Comparison of ENCODE assay signal across 23 cellular contexts in the genomic region with DNA sequence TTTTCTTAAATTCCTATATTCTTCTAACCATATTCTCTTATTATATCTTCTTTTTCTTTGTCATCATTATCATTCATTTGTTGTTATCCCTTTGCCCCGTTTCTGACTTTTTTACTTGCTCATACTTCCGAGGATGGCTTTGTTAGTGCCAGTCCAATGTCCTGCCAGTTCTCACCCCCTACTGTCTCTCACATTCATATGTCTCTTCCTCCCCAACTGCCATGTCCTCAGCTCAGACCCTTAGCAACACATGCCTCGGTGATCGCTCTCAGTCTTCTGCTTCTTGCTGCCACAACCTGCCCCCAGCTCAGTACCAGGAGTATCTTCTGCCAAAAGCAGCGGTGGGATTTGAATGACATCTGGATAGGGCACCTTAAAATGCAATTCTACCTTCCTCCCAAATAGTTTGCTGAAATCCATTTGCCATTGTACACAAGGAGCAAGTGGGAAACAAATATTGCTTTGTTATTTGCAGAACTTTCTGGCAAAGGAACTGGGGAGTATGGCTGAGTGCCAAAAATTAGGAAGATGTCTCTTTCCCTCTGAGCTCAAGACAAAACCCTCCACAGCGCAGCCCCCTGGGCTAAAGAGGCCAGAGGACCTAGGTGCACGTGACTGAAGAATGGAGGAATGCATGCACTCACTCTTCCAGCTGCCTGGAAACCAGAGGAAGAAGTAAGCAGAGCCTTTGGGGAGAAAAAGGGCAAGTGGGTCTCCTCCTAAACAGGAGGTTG.
"Had no signal": no experiment of that assay in that cellular context is flagged by ENCODE, and none has a peak within 500 bp of the region (broad histone marks: within the 10 kb centered on the region; RNA-seq: fewer than 3 reads in every experiment).

No MANE protein-coding gene starts in this region.

- H3K4me3 Mint-ChIP-seq: activated naive CD4-positive, alpha-beta T cell treated with anti-CD3 and anti-CD28 coated beads for 36 hours; activated naive CD8-positive, alpha-beta T cell treated with anti-CD3 and anti-CD28 coated beads, Interleukin-2, amount 10 ng/mL, durations not matched to agents 7 days and 5 days; activated T-helper 1 cell treated with anti-CD3 and anti-CD28 coated beads, Interleukin-12 subunit alpha, Interleukin-12 subunit beta, Interleukin-2, Interleukin-4 antibody, amounts not matched to agents 30 ng/mL and 10 ng/mL and 1 ng/mL, durations not matched to agents 14 hours and 24 hours and 36 hours; brain; naive thymus-derived CD8-positive, alpha-beta T cell; neural crest cell had no signal

- DNase-seq: activated CD4-positive, alpha-beta T cell treated with anti-CD3 and anti-CD28 coated beads for 4 hours; activated CD4-positive, alpha-beta T cell treated with anti-CD3 and anti-CD28 coated beads, Interleukin-2, amount 50 U/mL, for 4 hours; activated effector memory CD4-positive, alpha-beta T cell treated with anti-CD3 and anti-CD28 coated beads, Interleukin-2, amount 50 U/mL, for 16 hours; activated naive CD4-positive, alpha-beta T cell treated with anti-CD3 and anti-CD28 coated beads for 36 hours; activated naive CD8-positive, alpha-beta T cell treated with anti-CD3 and anti-CD28 coated beads, Interleukin-2, amount 10 ng/mL, durations not matched to agents 7 days and 5 days; activated T-cell treated with anti-CD3 and anti-CD28 coated beads, Interleukin-2, amount 50 U/mL, for 1 hour; cortex of kidney; head of caudate nucleus; hippocampal formation; kidney; left colon; mammary epithelial cell; midbrain; naive thymus-derived CD8-positive, alpha-beta T cell; posterior cingulate gyrus; right cardiac atrium; spleen; stimulated activated CD4-positive, alpha-beta T cell treated with anti-CD3 and anti-CD28 coated beads, Interleukin-2, amount 100 ng/mL, for 48 hours; stimulated activated naive CD4-positive, alpha-beta T cell treated with Interleukin-2 at 50 U/mL for 16 hours; T-helper 1 cell had no signal

- ATAC-seq: left colon; naive thymus-derived CD8-positive, alpha-beta T cell; right cardiac atrium had no signal

- H3K4me1 Mint-ChIP-seq: activated naive CD8-positive, alpha-beta T cell treated with anti-CD3 and anti-CD28 coated beads, Interleukin-2, amount 10 ng/mL, durations not matched to agents 7 days and 5 days had no signal

- H3K36me3 Mint-ChIP-seq: activated naive CD8-positive, alpha-beta T cell treated with anti-CD3 and anti-CD28 coated beads, Interleukin-2, amount 10 ng/mL, durations not matched to agents 7 days and 5 days; brain had no signal

- H3K27ac Mint-ChIP-seq: activated naive CD4-positive, alpha-beta T cell treated with anti-CD3 and anti-CD28 coated beads for 36 hours; activated naive CD8-positive, alpha-beta T cell treated with anti-CD3 and anti-CD28 coated beads, Interleukin-2, amount 10 ng/mL, durations not matched to agents 7 days and 5 days; activated T-helper 1 cell treated with anti-CD3 and anti-CD28 coated beads, Interleukin-12 subunit alpha, Interleukin-12 subunit beta, Interleukin-2, Interleukin-4 antibody, amounts not matched to agents 30 ng/mL and 10 ng/mL and 1 ng/mL, durations not matched to agents 14 hours and 24 hours and 36 hours; brain had no signal
